Comparison of ENCODE assay signal across 12 cellular contexts in the genomic region with DNA sequence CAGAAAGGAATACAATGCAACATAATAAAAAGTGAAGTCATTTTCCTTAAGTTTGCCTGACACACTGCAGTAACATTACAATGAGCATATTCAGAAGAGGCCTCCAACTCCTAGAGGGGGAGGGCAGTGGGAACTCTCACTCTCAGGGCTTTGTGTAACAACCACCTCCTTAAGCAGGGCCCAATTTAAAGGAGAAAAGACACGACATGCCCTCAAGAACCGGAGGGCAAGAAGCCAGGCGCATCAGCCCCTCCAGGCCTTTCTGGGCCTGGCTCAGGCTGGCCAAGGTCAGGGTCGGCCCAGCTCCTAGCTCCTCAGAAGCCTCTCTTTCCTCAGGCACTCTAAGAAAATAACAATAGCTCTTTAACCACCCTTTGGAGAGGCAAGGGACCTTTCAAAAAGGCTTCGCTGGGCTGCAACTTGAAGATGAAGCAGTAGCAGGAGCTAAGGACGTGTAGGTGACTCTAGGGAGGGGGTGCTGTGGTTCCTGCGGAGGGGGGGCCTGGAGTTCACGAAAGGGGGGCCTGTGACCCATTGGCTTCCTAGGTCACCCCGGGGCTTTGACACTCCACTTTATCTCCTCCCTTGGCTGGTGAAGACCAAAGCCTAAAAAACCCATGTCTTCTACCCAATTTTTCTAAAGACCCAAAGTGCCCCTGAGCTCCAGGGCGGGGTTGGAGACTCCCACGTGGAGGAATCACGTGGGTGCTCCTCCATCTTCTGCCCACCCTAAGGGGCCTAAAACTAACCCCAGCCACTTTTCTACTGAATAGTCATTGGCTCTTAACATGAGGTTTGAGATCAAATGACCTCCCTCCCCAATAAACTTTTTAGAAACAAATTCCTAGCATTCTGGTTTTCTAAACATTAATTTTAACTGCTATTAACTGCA. TPM values are rescaled to one million over a fixed set of nuclear protein-coding genes. Genes with fewer than 3 reads are reported as not detected.
DNase-seq lines count a peak whose midpoint lies in the region; ATAC-seq, FAIRE-seq and TF ChIP-seq lines count a peak whose summit lies in the region.
"Had no signal": no experiment of that assay in that cellular context is flagged by ENCODE, and none has a peak within 500 bp of the region (broad histone marks: within the 10 kb centered on the region; RNA-seq: fewer than 3 reads in every experiment).

No MANE protein-coding gene starts in this region.

- no peak overlapping the region for H3K9ac ChIP-seq in HUES64 (ENCODE audit: low read depth, low read length)
- H3K9ac ChIP-seq in K562 (ENCODE audit: insufficient read depth in 1 of 2, low read depth in 2 of 2, low read length in 2 of 2): peak overlapping the region; percentile 50 to 88

- FAIRE-seq in K562 (lab: Jason Lieb, UNC): no peak

- no peaks in the 10 kb centered on the region for H3K9me3 ChIP-seq in CD8-positive, alpha-beta memory T cell (ENCODE audit: low read length)
- no peaks in the 10 kb centered on the region for H3K9me3 ChIP-seq in HUES64 (ENCODE audit: insufficient read depth, low read depth, low read length)
- H3K9me3 ChIP-seq in K562 (replicated peaks; ENCODE audit: control insufficient read depth, insufficient read depth, low read depth, low read length): no peaks in the 10 kb centered on the region
- H3K9me3 ChIP-seq: body of pancreas, left ventricle myocardium inferior had no signal

- peaks cover 0 to 2% of the 10 kb centered on the region in 2 donors for H3K27me3 Mint-ChIP-seq in CD8-positive, alpha-beta memory T cell
- H3K27me3 Mint-ChIP-seq in naive B cell: no peaks in the 10 kb centered on the region
- no peaks in the 10 kb centered on the region for H3K27me3 Mint-ChIP-seq in Calu3 (ENCODE audit: unreplicated experiment)

- H3K27ac Mint-ChIP-seq in CD8-positive, alpha-beta memory T cell: peak overlapping the region in 1 of 8 donors; percentile 80
- H3K27ac Mint-ChIP-seq in naive B cell: peak overlapping the region; percentile 51 to 96 (median 74)
- H3K27ac Mint-ChIP-seq in Calu3 (ENCODE audit: unreplicated experiment): no peak overlapping the region

- no peak for TF ChIP-seq POLR2A in K562 (conservative IDR thresholded peaks at IDR 0.05)

- peaks cover 3 to 20% (median 8%) of the 10 kb centered on the region in 3 donors for H3K36me3 Mint-ChIP-seq in CD8-positive, alpha-beta memory T cell
- peaks cover 0 to 5% of the 10 kb centered on the region in 2 donors for H3K36me3 Mint-ChIP-seq in naive B cell
- peaks cover 39% of the 10 kb centered on the region for H3K36me3 Mint-ChIP-seq in Calu3 (ENCODE audit: insufficient read depth, unreplicated experiment)

- H4K20me1 ChIP-seq in K562 (replicated peaks; ENCODE audit: control insufficient read depth, insufficient read depth, low read length): peaks cover 7% of the 10 kb centered on the region; the same call in 1 of the 2 replicates

- peaks cover 83% of the 10 kb centered on the region for H3K4me1 ChIP-seq in CD8-positive, alpha-beta memory T cell (ENCODE audit: insufficient read depth, low read length)
- H3K4me1 ChIP-seq in HUES64 (ENCODE audit: insufficient read depth, low read length) (peaks cover 52% of the 10 kb centered on the region), K562 (replicated peaks in 1 of 2; ENCODE audit: control insufficient read depth in 2 of 2, insufficient read depth in 2 of 2, low read length in 2 of 2) (peaks cover 41 to 68% of the 10 kb centered on the region in 2 experiments)

- intact Hi-C loops in K562 (cut with micrococcal nuclease): no loop called here
- intact Hi-C loops in Calu3 (cut with micrococcal nuclease; ENCODE audit: unreplicated experiment): loop anchor here (10.0 kb wide), 1 partner anchor 194 kb away; no protein-coding TSS in a partner anchor

- no peak overlapping the region for H3K4me3 Mint-ChIP-seq in CD8-positive, alpha-beta memory T cell
- peak overlapping the region in 1 of 8 donors; percentile 44 for H3K4me3 Mint-ChIP-seq in naive B cell
- no peak overlapping the region for H3K4me3 Mint-ChIP-seq in Calu3 (ENCODE audit: low read depth, unreplicated experiment)

- DNase-seq in CD8-positive, alpha-beta memory T cell: no peak
- DNase-seq in K562 (ENCODE audit: extremely low read depth in 1 of 4, low spot score in 3 of 4) (peak; percentile 49 to 74 (median 60)), naive B cell (no peak), Calu3 (no peak), A172 (ENCODE audit: low spot score) (no peak)
- no peak for DNase-seq in stimulated activated CD8-positive, alpha-beta memory T cell treated with anti-CD3 and anti-CD28 coated beads, Interleukin-4, amount 100 ng/mL, for 48 hours
- DNase-seq: activated CD8-positive, alpha-beta memory T cell treated with anti-CD3 and anti-CD28 coated beads for 24 hours; body of pancreas; left ventricle myocardium inferior; NCI-H1436 treated with DMSO at 0.1 percent for 48 hours had no signal

- no peaks in the 10 kb centered on the region for H3K9me1 ChIP-seq in K562 (ENCODE audit: control insufficient read depth, insufficient read depth, low read length)

- peaks cover 79 to 97% (median 88%) of the 10 kb centered on the region in 3 donors for H3K4me1 Mint-ChIP-seq in CD8-positive, alpha-beta memory T cell
- H3K4me1 Mint-ChIP-seq in naive B cell (peaks cover 77 to 97% (median 94%) of the 10 kb centered on the region in 3 donors), Calu3 (ENCODE audit: low read depth, unreplicated experiment) (peaks cover 60% of the 10 kb centered on the region)

- no peaks in the 10 kb centered on the region for H3K9me3 Mint-ChIP-seq in CD8-positive, alpha-beta memory T cell
- no peaks in the 10 kb centered on the region for H3K9me3 Mint-ChIP-seq in naive B cell
- no peaks in the 10 kb centered on the region for H3K9me3 Mint-ChIP-seq in Calu3 (ENCODE audit: low read depth, unreplicated experiment)

- no peaks in the 10 kb centered on the region for H3K27me3 ChIP-seq in CD8-positive, alpha-beta memory T cell (ENCODE audit: insufficient read depth, low read length, poor library complexity, severe bottlenecking)
- H3K27me3 ChIP-seq in HUES64 (ENCODE audit: insufficient read depth, low read length): peaks cover 22% of the 10 kb centered on the region
- H3K27me3 ChIP-seq in K562 (ENCODE audit: control insufficient read depth in 2 of 2, insufficient read depth in 2 of 2, low read length in 2 of 2): no peaks in the 10 kb centered on the region
- H3K27me3 ChIP-seq: body of pancreas had no signal

- TF ChIP-seq CTCF in K562 (IDR thresholded peaks at IDR 0.05 in 2 of 3, conservative IDR thresholded peaks at IDR 0.05 in 1 of 3; ENCODE audit: insufficient read depth in 2 of 3, low read depth in 1 of 3, low read length in 3 of 3) (no peak), Calu3 (IDR thresholded peaks at IDR 0.05; ENCODE audit: unreplicated experiment) (no peak)

- POLR2A ChIA-PET in CD8-positive, alpha-beta memory T cell (lab: Charles Lee): no interaction called here
- POLR2A ChIA-PET in K562 (lab: Yijun Ruan, JAX): interaction anchor here (0.5 to 2.5 kb wide), 11 partner anchors 9 to 217 kb away, joined by 3 to 9 read pairs (median 3); a partner anchor contains a TSS

- H3K27ac ChIP-seq in CD8-positive, alpha-beta memory T cell (ENCODE audit: low read depth, low read length): peak overlapping the region; percentile 27
- H3K27ac ChIP-seq in HUES64 (ENCODE audit: low read depth, low read length) (peak overlapping the region; percentile 47; the same call in 1 of the 2 replicates), K562 (ENCODE audit: extremely low read depth, low read depth, low read length) (peak overlapping the region; percentile 71)
- H3K27ac ChIP-seq: body of pancreas, left ventricle myocardium inferior had no signal

- ATAC-seq in K562 (no peak), naive B cell (ENCODE audit: low read depth in 2 of 2) (no peak), HG03457 (IDR thresholded peaks at IDR 0.05; ENCODE audit: unreplicated experiment) (no peak)
- ATAC-seq: body of pancreas had no signal

- WGBS in HUES64: 36% methylated on average over 12 of the region's 12 CpGs
- 11% methylated on average over 11 of the region's 12 CpGs for WGBS in K562 (ENCODE audit: insufficient coverage, low coverage, missing lambda C conversion rate)

- no peak for TF ChIP-seq RAD21 in K562 (CRISPR knock-in tag; conservative IDR thresholded peaks at IDR 0.05 in 1 of 2, IDR thresholded peaks at IDR 0.05 in 1 of 2)

- peak overlapping the region; percentile 7; the same call in 1 of the 2 replicates for H2AFZ ChIP-seq in K562 (ENCODE audit: low read depth, low read length)

- no peak overlapping the region for H3K4me3 ChIP-seq in CD8-positive, alpha-beta memory T cell (ENCODE audit: low read length)
- H3K4me3 ChIP-seq in HUES64 (ENCODE audit: low read length) (no peak overlapping the region), K562 (no peak overlapping the region)
- H3K4me3 ChIP-seq: body of pancreas, left ventricle myocardium inferior had no signal

- H3K36me3 ChIP-seq in CD8-positive, alpha-beta memory T cell (ENCODE audit: insufficient read depth, low read length): peaks cover 8% of the 10 kb centered on the region
- H3K36me3 ChIP-seq in HUES64 (ENCODE audit: insufficient read depth, low read length): peaks cover 10% of the 10 kb centered on the region
- H3K36me3 ChIP-seq in K562 (ENCODE audit: control insufficient read depth, insufficient read depth, low read length): peaks cover 36% of the 10 kb centered on the region

- BruUV-seq in K562 (replicated peaks; lab: Mats Ljungman, UMichigan) (no TSS peak), Calu3 (replicated peaks; lab: Mats Ljungman, UMichigan) (no TSS peak)

- H3K79me2 ChIP-seq in K562 (ENCODE audit: control insufficient read depth, insufficient read depth, low read length): peaks cover 100% of the 10 kb centered on the region

- in situ Hi-C loops in K562 (cut with MboI): loop anchor here (5.0 kb wide), 1 partner anchor 222 kb away; no protein-coding TSS in a partner anchor

- CTCF ChIA-PET in CD8-positive, alpha-beta memory T cell (lab: Charles Lee): interaction anchor here (4.9 kb wide), 1 partner anchor 13 kb away, joined by 17 read pairs; a partner anchor contains a TSS
- CTCF ChIA-PET in K562 (lab: Yijun Ruan, JAX; ENCODE audit: low intra/inter-chr PET ratio) (no interaction called here), Calu3 (lab: Charles Lee) (no interaction called here)

- no peak for TF ChIP-seq EP300 in K562 (IDR thresholded peaks at IDR 0.05; ENCODE audit: low read length)

- peak overlapping the region; percentile 38 for H3K4me2 ChIP-seq in K562 (ENCODE audit: insufficient read depth, low read length)

RNA-seq across cellular contexts. Expression of a gene that starts 13.3 kb away (rescaled TPM):
- total RNA-seq in CD8-positive, alpha-beta memory T cell: 10 to 100 TPM; 20.6 to 21.4 TPM
- 6.3 TPM for polyA plus RNA-seq in CD8-positive, alpha-beta memory T cell
- polyA plus RNA-seq in HUES64 (2013, experiment 1 of 2): 5.4 TPM
- 8.2 TPM for polyA plus RNA-seq in HUES64 (2013, experiment 2 of 2)
- 9.0 and 18.6 TPM in 2 replicates for total RNA-seq in K562 (2011; cell fraction: chromatin; rRNA removed; ENCODE audit: low replicate concordance)
- total RNA-seq in K562 (2011; cell fraction: nucleolus; rRNA removed): 8.2 and 9.5 TPM in 2 replicates
- total RNA-seq in K562 (2011; cell fraction: nucleoplasm; rRNA removed): 17.8 and 37.0 TPM in 2 replicates
- total RNA-seq in K562 (2014; rRNA removed): 5.3 and 5.9 TPM in 2 replicates
- total RNA-seq in K562 (2014; rRNA removed; fragmentation: Illumina TruSeq; extraction: Trizol): 5.7 and 6.1 TPM in 2 replicates
- total RNA-seq in K562 (2015; rRNA removed; fragmentation: Illumina TruSeq; extraction: Trizol): 6.5 and 7.1 TPM in 2 replicates
- total RNA-seq in K562 (2021): 11.3 and 11.6 TPM in 2 replicates
- 5.9 and 6.6 TPM in 2 replicates for polyA plus RNA-seq in K562 (2011; rRNA removed)
- polyA plus RNA-seq in K562 (2011; cell fraction: cytosol; rRNA removed): 6.1 and 8.2 TPM in 2 replicates
- 5.4 and 7.0 TPM in 2 replicates for polyA plus RNA-seq in K562 (2011; cell fraction: nucleus; rRNA removed)
- polyA plus RNA-seq in K562 (2012): 10.7 and 11.1 TPM in 2 replicates
- polyA plus RNA-seq in K562 (2014; fragmentation: Illumina TruSeq; extraction: Trizol): 9.4 and 12.5 TPM in 2 replicates
- 1 to 10 TPM; 3.0 to 3.4 TPM for polyA plus RNA-seq in K562 (2014; fragmentation: Nextera tagmentation; extraction: Ambion mirVana)
- polyA plus RNA-seq in K562 (2014; rRNA removed): 6.3 and 7.5 TPM in 2 replicates
- 11.4 and 12.5 TPM in 2 replicates for polyA minus RNA-seq in K562 (2011; rRNA and poly(A)+ RNA removed)
- polyA minus RNA-seq in K562 (2011; cell fraction: cytosol; rRNA and poly(A)+ RNA removed): 5.9 and 8.6 TPM in 2 replicates
- 7.7 and 10.0 TPM in 2 replicates for polyA minus RNA-seq in K562 (2011; cell fraction: nucleus; rRNA and poly(A)+ RNA removed)
- polyA plus RNA-seq in naive B cell (ENCODE audit: low read depth in 6 of 6): 10 to 100 TPM in 5 of 6 donors, 1 to 10 TPM in 1; 7.9 to 21.8 (median 13.2) TPM
- total RNA-seq in Calu3 (2022): 19.2 and 19.4 TPM in 2 replicates
- 6.4 and 10.3 TPM in 2 replicates for total RNA-seq in A172 (2014; rRNA removed; shearing (Covaris generic))

Comparison
In these comparisons a context has a peak if more than half of its experiments do, and no peak if none do; other contexts are left out.
1. DNase-seq: peak in K562 (4 of 4); none in CD8-positive, alpha-beta memory T cell (0 of 5), naive B cell (single experiment), stimulated activated CD8-positive, alpha-beta memory T cell treated with anti-CD3 and anti-CD28 coated beads, Interleukin-4, amount 100 ng/mL, for 48 hours (single experiment), Calu3 (single experiment) and A172 (single experiment).
2. Peak in every context shown above with its lines, with median percentiles within 50 percentile points of each other: H3K27ac ChIP-seq.